Comparison of ENCODE assay signal across 28 cellular contexts in genomic region chrX:53900623-53901022, GRCh38.
"Had no signal": no experiment of that assay in that cellular context is flagged by ENCODE, and none has a peak within 500 bp of the region (broad histone marks: within the 10 kb centered on the region; RNA-seq: fewer than 3 reads in every experiment).

No MANE protein-coding gene starts in this region.

- DNase-seq: stimulated activated CD4-positive, alpha-beta T cell treated with anti-CD3 and anti-CD28 coated beads, Interleukin-2, amount 100 ng/mL, for 48 hours; stimulated activated CD4-positive, alpha-beta T cell treated with anti-CD3 and anti-CD28 coated beads, Interleukin-4, amount 100 ng/mL, for 1 hour; stimulated activated CD4-positive, alpha-beta T cell treated with anti-CD3 and anti-CD28 coated beads, Interleukin-4, amount 100 ng/mL, for 24 hours; stimulated activated CD4-positive, alpha-beta T cell treated with anti-CD3 and anti-CD28 coated beads, Interleukin-4, amount 100 ng/mL, for 4 hours; stimulated activated CD8-positive, alpha-beta memory T cell treated with anti-CD3 and anti-CD28 coated beads, Interleukin-4, amount 100 ng/mL, for 48 hours; stimulated activated naive CD4-positive, alpha-beta T cell; stimulated activated naive CD4-positive, alpha-beta T cell treated with Interleukin-2 at 50 U/mL for 16 hours; stimulated activated naive CD8-positive, alpha-beta T cell treated with anti-CD3 and anti-CD28 coated beads, Interleukin-15, amount 100 ng/mL, for 72 hours; stimulated activated naive CD8-positive, alpha-beta T cell treated with anti-CD3 and anti-CD28 coated beads, Interleukin-15, Interleukin-2, amounts not matched to agents 100 U/mL and 50 U/mL, for 24 hours; stomach; substantia nigra; testis; thyroid gland; tibial artery; transverse colon; trophoblast cell; upper lobe of left lung; upper lobe of right lung; uterus had no signal

- H3K36me3 ChIP-seq: stomach, suprapubic skin, thoracic aorta, thyroid gland, tibial artery, tibial nerve, transverse colon, upper lobe of left lung, upper lobe of right lung, uterus, vagina had no signal

- FAIRE-seq: urothelium cell line had no signal

- H3K27ac ChIP-seq: stomach, suprapubic skin, testis, thoracic aorta, thyroid gland, tibial artery, tibial nerve, transverse colon, upper lobe of left lung, upper lobe of right lung, uterus, vagina had no signal

- H3K27me3 Mint-ChIP-seq: stimulated activated memory B cell treated with anti-CD40 and anti-IgM and Interleukin-4, amounts not matched to agents 10 μg/mL and 1 μg/mL and 100 μg/mL, for 72 hours; stimulated activated naive CD8-positive, alpha-beta T cell treated with anti-CD3 and anti-CD28 coated beads, Interleukin-15, amount 100 ng/mL, for 72 hours; stimulated activated naive CD8-positive, alpha-beta T cell treated with anti-CD3 and anti-CD28 coated beads, Interleukin-15, Interleukin-2, amounts not matched to agents 100 ng/mL and 50 ng/mL, for 24 hours; type B pancreatic cell had no signal

- H3K27ac Mint-ChIP-seq: stimulated activated effector memory CD8-positive, alpha-beta T cell treated with anti-CD3 and anti-CD28 coated beads, Interleukin-12 subunit alpha, Interleukin-12 subunit beta, amount 100 ng/mL, for 72 hours; stimulated activated memory B cell treated with anti-CD40 and anti-IgM and Interleukin-4, amounts not matched to agents 10 μg/mL and 1 μg/mL and 100 μg/mL, for 72 hours; stimulated activated naive CD8-positive, alpha-beta T cell treated with anti-CD3 and anti-CD28 coated beads, Interleukin-15, amount 100 ng/mL, for 72 hours; stimulated activated naive CD8-positive, alpha-beta T cell treated with anti-CD3 and anti-CD28 coated beads, Interleukin-15, Interleukin-2, amounts not matched to agents 100 ng/mL and 50 ng/mL, for 24 hours; type B pancreatic cell had no signal

- H3K9me3 Mint-ChIP-seq: stimulated activated effector memory CD8-positive, alpha-beta T cell treated with anti-CD3 and anti-CD28 coated beads, Interleukin-12 subunit alpha, Interleukin-12 subunit beta, amount 100 ng/mL, for 72 hours; stimulated activated naive CD8-positive, alpha-beta T cell treated with anti-CD3 and anti-CD28 coated beads, Interleukin-15, amount 100 ng/mL, for 72 hours; stimulated activated naive CD8-positive, alpha-beta T cell treated with anti-CD3 and anti-CD28 coated beads, Interleukin-15, Interleukin-2, amounts not matched to agents 100 ng/mL and 50 ng/mL, for 24 hours had no signal

- H3K4me3 ChIP-seq: stomach, suprapubic skin, testis, thoracic aorta, thyroid gland, tibial artery, tibial nerve, transverse colon, upper lobe of left lung, upper lobe of right lung, uterus, vagina had no signal

- H3K9me3 ChIP-seq: suprapubic skin, testis, thoracic aorta, thyroid gland, tibial nerve, transverse colon, upper lobe of left lung, upper lobe of right lung, uterus, vagina had no signal

- H3K4me3 Mint-ChIP-seq: stimulated activated effector memory CD8-positive, alpha-beta T cell treated with anti-CD3 and anti-CD28 coated beads, Interleukin-12 subunit alpha, Interleukin-12 subunit beta, amount 100 ng/mL, for 72 hours; stimulated activated memory B cell treated with anti-CD40 and anti-IgM and Interleukin-4, amounts not matched to agents 10 μg/mL and 1 μg/mL and 100 μg/mL, for 72 hours; stimulated activated naive CD8-positive, alpha-beta T cell treated with anti-CD3 and anti-CD28 coated beads, Interleukin-15, amount 100 ng/mL, for 72 hours; stimulated activated naive CD8-positive, alpha-beta T cell treated with anti-CD3 and anti-CD28 coated beads, Interleukin-15, Interleukin-2, amounts not matched to agents 100 ng/mL and 50 ng/mL, for 24 hours; type B pancreatic cell had no signal

- ATAC-seq: stimulated activated effector memory CD8-positive, alpha-beta T cell treated with anti-CD3 and anti-CD28 coated beads, Interleukin-12 subunit alpha, Interleukin-12 subunit beta, amount 100 ng/mL, for 72 hours; stimulated activated memory B cell treated with anti-CD40 and anti-IgM and Interleukin-4, amounts not matched to agents 10 μg/mL and 1 μg/mL and 100 μg/mL, for 72 hours; stimulated activated naive CD8-positive, alpha-beta T cell treated with anti-CD3 and anti-CD28 coated beads, Interleukin-15, amount 100 ng/mL, for 72 hours; stimulated activated naive CD8-positive, alpha-beta T cell treated with anti-CD3 and anti-CD28 coated beads, Interleukin-15, Interleukin-2, amounts not matched to agents 100 U/mL and 50 U/mL, for 24 hours; upper lobe of right lung had no signal

- H3K36me3 Mint-ChIP-seq: stimulated activated effector memory CD8-positive, alpha-beta T cell treated with anti-CD3 and anti-CD28 coated beads, Interleukin-12 subunit alpha, Interleukin-12 subunit beta, amount 100 ng/mL, for 72 hours; stimulated activated memory B cell treated with anti-CD40 and anti-IgM and Interleukin-4, amounts not matched to agents 10 μg/mL and 1 μg/mL and 100 μg/mL, for 72 hours; type B pancreatic cell had no signal

- H3K27me3 ChIP-seq: stomach, suprapubic skin, testis, thyroid gland, tibial artery, tibial nerve, transverse colon, upper lobe of left lung, upper lobe of right lung, uterus, vagina had no signal

- H3K4me1 Mint-ChIP-seq: stimulated activated effector memory CD8-positive, alpha-beta T cell treated with anti-CD3 and anti-CD28 coated beads, Interleukin-12 subunit alpha, Interleukin-12 subunit beta, amount 100 ng/mL, for 72 hours; stimulated activated memory B cell treated with anti-CD40 and anti-IgM and Interleukin-4, amounts not matched to agents 10 μg/mL and 1 μg/mL and 100 μg/mL, for 72 hours; stimulated activated naive CD8-positive, alpha-beta T cell treated with anti-CD3 and anti-CD28 coated beads, Interleukin-15, amount 100 ng/mL, for 72 hours had no signal

- H3K4me1 ChIP-seq: stomach, suprapubic skin, testis, thyroid gland, tibial artery, tibial nerve, transverse colon, upper lobe of left lung, upper lobe of right lung, uterus, vagina had no signal
